In genomic region chr5:140196406-140196805, GRCh38 we compare ENCODE assay signal across 22 cellular contexts. TPM values are rescaled to one million over a fixed set of nuclear protein-coding genes. Genes with fewer than 3 reads are reported as not detected.
A peak's percentile ranks its signal among the peaks of the same experiment; 100 is the strongest.
DNase-seq lines count a peak whose midpoint lies in the region; ATAC-seq and TF ChIP-seq lines count a peak whose summit lies in the region.
"Had no signal": no experiment of that assay in that cellular context is flagged by ENCODE, and none has a peak within 500 bp of the region (broad histone marks: within the 10 kb centered on the region; RNA-seq: fewer than 3 reads in every experiment).

No MANE protein-coding gene starts in this region.

- no peak overlapping the region for H3K4me3 Mint-ChIP-seq in Calu3 (ENCODE audit: low read depth, unreplicated experiment)
- no peak overlapping the region for H3K4me3 Mint-ChIP-seq in activated CD8-positive, alpha-beta T cell treated with anti-CD3 and anti-CD28 coated beads, Interleukin-2, amount 10 ng/mL, durations not matched to agents 7 days and 5 days
- H3K4me3 Mint-ChIP-seq: CD4-positive, alpha-beta T cell; GM23338 had no signal

- intact Hi-C loops in HCT116 (cut with micrococcal nuclease) (no loop called here), Calu3 (cut with micrococcal nuclease; ENCODE audit: unreplicated experiment) (no loop called here)

- H3K4me1 Mint-ChIP-seq in Calu3 (ENCODE audit: low read depth, unreplicated experiment) = peaks cover 40% of the 10 kb centered on the region
- no peaks in the 10 kb centered on the region for H3K4me1 Mint-ChIP-seq in activated CD8-positive, alpha-beta T cell treated with anti-CD3 and anti-CD28 coated beads, Interleukin-2, amount 10 ng/mL, durations not matched to agents 7 days and 5 days (ENCODE audit: low read depth)

- POLR2A ChIA-PET in HCT116 (lab: Charles Lee) = no interaction called here
- POLR2A ChIA-PET in activated CD8-positive, alpha-beta T cell treated with anti-CD3 and anti-CD28 coated beads, Interleukin-2, amount 10 ng/mL, durations not matched to agents 7 days and 5 days (lab: Charles Lee) = interaction anchor here (0.7 kb wide), 1 partner anchor 30 kb away, joined by 3 read pairs; no protein-coding TSS in a partner anchor

- in situ Hi-C loops in GM13976 (cut with MboI; ENCODE audit: low sequenced_read_pairs, unreplicated experiment) = no loop called here

- TSS peak; percentile 24 for BruUV-seq in HCT116 (replicated peaks; lab: Mats Ljungman, UMichigan)
- BruUV-seq in Calu3 (replicated peaks; lab: Mats Ljungman, UMichigan) = no TSS peak

- CTCF ChIA-PET in HCT116 (lab: Charles Lee) (no interaction called here), Calu3 (lab: Charles Lee) (no interaction called here)
- CTCF ChIA-PET in activated CD8-positive, alpha-beta T cell treated with anti-CD3 and anti-CD28 coated beads, Interleukin-2, amount 10 ng/mL, durations not matched to agents 7 days and 5 days (lab: Charles Lee) = interaction anchor here (1.5 kb wide), 1 partner anchor 44 kb away, joined by 3 read pairs; no protein-coding TSS in a partner anchor

- DNase-seq in AML-193 (lab: John Stamatoyannopoulos, UW) (peak; percentile 9 to 18), HCT116 (ENCODE audit: low read depth, low spot score) (no peak), amniotic epithelial cell (ENCODE audit: low read depth) (peak; percentile 69), left lobe of liver (ENCODE audit: low spot score) (no peak), GM13976 (ENCODE audit: low spot score) (no peak), Calu3 (no peak)
- no peak for DNase-seq in activated CD8-positive, alpha-beta T cell treated with anti-CD3 and anti-CD28 coated beads, Interleukin-2, amount 10 ng/mL, durations not matched to agents 7 days and 5 days
- DNase-seq: CD4-positive, alpha-beta T cell; COR-L47; DND-41; KG1; NCI-H1694; NCI-H2081; NCI-H2171 treated with DMSO at 0.1 percent for 48 hours; NCI-H524 treated with DMSO at 0.1 percent for 48 hours; SHP77 treated with DMSO at 0.1 percent for 48 hours had no signal

- no peak for TF ChIP-seq RAD21 in HCT116 (IDR thresholded peaks at IDR 0.05; ENCODE audit: low read depth)

- no peaks in the 10 kb centered on the region for H3K36me3 ChIP-seq in HCT116 (ENCODE audit: control insufficient read depth in 1 of 2, insufficient read depth in 2 of 2, low read length in 2 of 2)
- H3K36me3 ChIP-seq: HAP-1 had no signal

- peaks cover 18% of the 10 kb centered on the region for H3K79me2 ChIP-seq in HCT116 (ENCODE audit: insufficient read depth, low read length)

- no peak for TF ChIP-seq POLR2A in HCT116 (IDR thresholded peaks at IDR 0.05; ENCODE audit: borderline replicate concordance, extremely low read depth, insufficient read depth, insufficient read length)

- no peaks in the 10 kb centered on the region for H3K9me3 ChIP-seq in HCT116 (ENCODE audit: control insufficient read depth in 1 of 2, insufficient read depth in 1 of 2, low read depth in 1 of 2, low read length in 2 of 2)
- H3K9me3 ChIP-seq: HAP-1 had no signal

- ATAC-seq in HCT116 (no peak), left lobe of liver (peak; percentile 12), GM21390 (IDR thresholded peaks at IDR 0.05; ENCODE audit: unreplicated experiment) (no peak)
- ATAC-seq in activated CD8-positive, alpha-beta T cell treated with anti-CD3 and anti-CD28 coated beads, Interleukin-2, amount 10 ng/mL, durations not matched to agents 7 days and 5 days = no peak
- ATAC-seq: GM12878, GM23338 had no signal

- no peaks in the 10 kb centered on the region for H3K9me2 ChIP-seq in HCT116 (ENCODE audit: insufficient read depth)

- H3K36me3 Mint-ChIP-seq in Calu3 (ENCODE audit: insufficient read depth, unreplicated experiment) = peaks cover 25% of the 10 kb centered on the region
- H3K36me3 Mint-ChIP-seq in activated CD8-positive, alpha-beta T cell treated with anti-CD3 and anti-CD28 coated beads, Interleukin-2, amount 10 ng/mL, durations not matched to agents 7 days and 5 days (ENCODE audit: low read depth) = no peaks in the 10 kb centered on the region

- no peak overlapping the region for H3K4me2 ChIP-seq in HCT116 (ENCODE audit: low read length)
- H3K4me2 ChIP-seq: GM23338 had no signal

- H3K9ac ChIP-seq in HCT116 (ENCODE audit: low read length) = no peak overlapping the region

- H3K4me3 ChIP-seq in HCT116 (replicated peaks in 1 of 2; ENCODE audit: low read depth in 1 of 2, low read length in 2 of 2) = no peak overlapping the region
- H3K4me3 ChIP-seq: GM12878, GM23338, HAP-1, SK-N-MC had no signal

- H3K27me3 ChIP-seq in HCT116 (ENCODE audit: insufficient read depth, low read length) = no peaks in the 10 kb centered on the region

- no peak overlapping the region for H3K27ac ChIP-seq in HCT116 (ENCODE audit: low read depth, low read length)
- H3K27ac ChIP-seq: RWPE1, SK-N-MC had no signal

- no peak overlapping the region for H3K27ac Mint-ChIP-seq in Calu3 (ENCODE audit: unreplicated experiment)
- no peak overlapping the region for H3K27ac Mint-ChIP-seq in activated CD8-positive, alpha-beta T cell treated with anti-CD3 and anti-CD28 coated beads, Interleukin-2, amount 10 ng/mL, durations not matched to agents 7 days and 5 days
- H3K27ac Mint-ChIP-seq: CD4-positive, alpha-beta T cell; GM23338 had no signal

- peaks cover 6% of the 10 kb centered on the region in 2 experiments for H3K4me1 ChIP-seq in HCT116 (ENCODE audit: control insufficient read depth in 1 of 2, insufficient read depth in 2 of 2, low read length in 2 of 2)

- no peaks in the 10 kb centered on the region for H3K27me3 Mint-ChIP-seq in Calu3 (ENCODE audit: unreplicated experiment)
- no peaks in the 10 kb centered on the region for H3K27me3 Mint-ChIP-seq in activated CD8-positive, alpha-beta T cell treated with anti-CD3 and anti-CD28 coated beads, Interleukin-2, amount 10 ng/mL, durations not matched to agents 7 days and 5 days (ENCODE audit: low read depth)
- H3K27me3 Mint-ChIP-seq: CD4-positive, alpha-beta T cell had no signal

- H3K9me3 Mint-ChIP-seq in Calu3 (ENCODE audit: low read depth, unreplicated experiment) = no peaks in the 10 kb centered on the region
- H3K9me3 Mint-ChIP-seq in activated CD8-positive, alpha-beta T cell treated with anti-CD3 and anti-CD28 coated beads, Interleukin-2, amount 10 ng/mL, durations not matched to agents 7 days and 5 days (ENCODE audit: insufficient read depth) = no peaks in the 10 kb centered on the region
- H3K9me3 Mint-ChIP-seq: CD4-positive, alpha-beta T cell; GM23338 had no signal

- TF ChIP-seq CTCF in HCT116 (IDR thresholded peaks at IDR 0.05 in 2 of 3, conservative IDR thresholded peaks at IDR 0.05 in 1 of 3; ENCODE audit: borderline replicate concordance in 1 of 3, insufficient read depth in 1 of 3, low read depth in 2 of 3, low read length in 2 of 3) (no peak), GM13976 (IDR thresholded peaks at IDR 0.05; ENCODE audit: borderline replicate concordance, control extremely low read depth, extremely low read depth, insufficient read depth, missing control alignments) (no peak), Calu3 (IDR thresholded peaks at IDR 0.05; ENCODE audit: unreplicated experiment) (no peak)

- no peak overlapping the region for H2AFZ ChIP-seq in HCT116 (ENCODE audit: low read depth, low read length, poor library complexity, severe bottlenecking)
- H2AFZ ChIP-seq: GM23338 had no signal

- RAD21 ChIA-PET in HCT116 (lab: Charles Lee; ENCODE audit: low non-redundant PET in 1 of 2, low total read pairs in 2 of 2, uncharacterized antibody in 2 of 2, unreplicated experiment in 2 of 2) = no interaction called here

- no peaks in the 10 kb centered on the region for H4K20me1 ChIP-seq in HCT116 (ENCODE audit: insufficient read depth)

TF ChIP-seq in HCT116, 20 proteins besides CTCF, POLR2A, EP300 and RAD21:
- TF ChIP-seq POLR2AphosphoS5 (IDR thresholded peaks at IDR 0.05; ENCODE audit: low read depth, low read length) (no peak), ELF1 (IDR thresholded peaks at IDR 0.05; ENCODE audit: borderline replicate concordance, low read depth) (no peak)

RNA-seq across cellular contexts. Expression of gene CYSTM1, which starts 21.4 kb away (rescaled TPM):
- total RNA-seq in HCT116 (2021; ENCODE audit: unreplicated experiment) = 56.0 TPM
- polyA plus RNA-seq in HCT116 (2012) = 92.6 and 95.7 TPM in 2 replicates
- total RNA-seq in left lobe of liver = 24.6 TPM
- total RNA-seq in Calu3 (2022) = 198 and 259 TPM in 2 replicates
- 10 to 100 TPM; 10.5 to 12.2 TPM for total RNA-seq in activated CD8-positive, alpha-beta T cell treated with anti-CD3 and anti-CD28 coated beads, Interleukin-2, amount 10 ng/mL, durations not matched to agents 7 days and 5 days

Comparison
In these comparisons a context has a peak if more than half of its experiments do, and no peak if none do; other contexts are left out.
1. DNase-seq: peak in AML-193 (2 of 2) and amniotic epithelial cell (single experiment); none in HCT116 (single experiment), left lobe of liver (single experiment), GM13976 (single experiment), Calu3 (single experiment) and activated CD8-positive, alpha-beta T cell treated with anti-CD3 and anti-CD28 coated beads, Interleukin-2, amount 10 ng/mL, durations not matched to agents 7 days and 5 days (single experiment).